Comparison of ENCODE assay signal across 26 cellular contexts in the genomic region with DNA sequence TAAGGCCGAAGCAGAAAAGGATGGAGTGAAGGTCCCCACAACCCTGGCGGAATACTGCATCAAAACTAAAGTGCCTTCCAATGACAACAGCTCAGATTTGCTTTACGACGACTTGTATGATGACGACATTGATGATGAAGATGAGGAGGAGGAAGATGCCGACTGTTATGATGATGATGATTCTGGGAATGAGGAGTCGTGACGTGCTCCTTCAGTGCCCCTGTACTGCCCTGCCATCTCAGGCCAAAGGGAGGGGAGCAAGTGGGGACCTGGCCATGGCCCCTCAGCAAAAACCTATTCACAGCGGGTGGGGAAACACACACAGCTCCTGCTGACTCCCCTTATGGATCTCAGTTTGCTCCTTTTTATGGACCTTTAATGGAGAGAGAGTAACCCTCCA.
A peak's percentile ranks its signal among the peaks of the same experiment; 100 is the strongest.
DNase-seq lines count a peak whose midpoint lies in the region; ATAC-seq, FAIRE-seq and TF ChIP-seq lines count a peak whose summit lies in the region.
"Had no signal": no experiment of that assay in that cellular context is flagged by ENCODE, and none has a peak within 500 bp of the region (broad histone marks: within the 10 kb centered on the region; RNA-seq: fewer than 3 reads in every experiment).

No MANE protein-coding gene starts in this region.

- no peaks in the 10 kb centered on the region for H3K79me2 ChIP-seq in H9 (ENCODE audit: insufficient read depth, low read length)
- H3K79me2 ChIP-seq in astrocyte (ENCODE audit: insufficient read depth, low read length) = peaks cover 22% of the 10 kb centered on the region

- no peaks in the 10 kb centered on the region for H3K79me1 ChIP-seq in H9 (ENCODE audit: insufficient read depth, low read depth, low read length, poor library complexity, severe bottlenecking)

- H3K36me3 ChIP-seq in astrocyte (ENCODE audit: insufficient read depth, low read length) (peaks cover 45% of the 10 kb centered on the region), HAP-1 (replicated peaks) (peaks cover 85% of the 10 kb centered on the region)
- H3K36me3 ChIP-seq: prostate gland had no signal

- H2AFZ ChIP-seq in H9 (ENCODE audit: low read length) (no peak overlapping the region), astrocyte (ENCODE audit: low read depth, low read length) (no peak overlapping the region)

- no peak overlapping the region for H3T11ph ChIP-seq in H9 (ENCODE audit: low read length)

- no peak overlapping the region for H3K56ac ChIP-seq in H9 (ENCODE audit: insufficient read length, low read depth, low read length)

- no peak for TF ChIP-seq CTCF in H9 (conservative IDR thresholded peaks at IDR 0.05)
- TF ChIP-seq CTCF in astrocyte (IDR thresholded peaks at IDR 0.05; ENCODE audit: insufficient read depth, low read depth, low read length) = no peak
- no peak for TF ChIP-seq CTCF in osteocyte (IDR thresholded peaks at IDR 0.05)

- H3K4me2 ChIP-seq in H9 (ENCODE audit: insufficient read depth, insufficient read length, low read length) (no peak overlapping the region), astrocyte (ENCODE audit: low read length) (no peak overlapping the region)

- WGBS in H9 (ENCODE audit: extremely low coverage, insufficient read length, low lambda C conversion rate) = no CpG with 5 or more reads among the region's 9 CpGs

- H2BK20ac ChIP-seq in H9 (ENCODE audit: low read depth, low read length, poor library complexity, severe bottlenecking) = no peak overlapping the region

- no peak overlapping the region for H3K4me3 ChIP-seq in astrocyte (ENCODE audit: insufficient read depth, low read depth, low read length)
- H3K4me3 ChIP-seq in HAP-1 = no peak overlapping the region
- H3K4me3 ChIP-seq: prostate gland, stomach, thyroid gland had no signal

- no peaks in the 10 kb centered on the region for H3K9me3 Mint-ChIP-seq in activated T-cell treated with anti-CD3 and anti-CD28 coated beads, Interleukin-2, amount 50 U/mL, for 24 hours
- H3K9me3 Mint-ChIP-seq in activated T-cell treated with anti-CD3 and anti-CD28 coated beads, Interleukin-2, amount 50 U/mL, for 4 hours = no peaks in the 10 kb centered on the region
- no peaks in the 10 kb centered on the region for H3K9me3 Mint-ChIP-seq in H9
- H3K9me3 Mint-ChIP-seq in astrocyte (ENCODE audit: unreplicated experiment) = no peaks in the 10 kb centered on the region
- H3K9me3 Mint-ChIP-seq in osteocyte (ENCODE audit: unreplicated experiment) = no peaks in the 10 kb centered on the region
- H3K9me3 Mint-ChIP-seq: activated naive CD4-positive, alpha-beta T cell treated with anti-CD3 and anti-CD28 coated beads for 36 hours; dendritic cell treated with granulocyte-macrophage colony-stimulating factor and Interleukin-4, amounts not matched to agents 40 ng/mL and 50 ng/mL, for 4 days; endodermal cell had no signal

- no peaks in the 10 kb centered on the region for H3K27me3 ChIP-seq in H9 (ENCODE audit: insufficient read depth, low read length)
- H3K27me3 ChIP-seq in astrocyte (ENCODE audit: insufficient read depth, low read length) = no peaks in the 10 kb centered on the region
- H3K27me3 ChIP-seq in HAP-1 (ENCODE audit: low read depth) = no peaks in the 10 kb centered on the region
- H3K27me3 ChIP-seq: BE2C, neutrophil, stomach, thyroid gland had no signal

- no peaks in the 10 kb centered on the region for H3K4me1 Mint-ChIP-seq in activated T-cell treated with anti-CD3 and anti-CD28 coated beads, Interleukin-2, amount 50 U/mL, for 24 hours (ENCODE audit: low read depth)
- no peaks in the 10 kb centered on the region for H3K4me1 Mint-ChIP-seq in activated T-cell treated with anti-CD3 and anti-CD28 coated beads, Interleukin-2, amount 50 U/mL, for 4 hours (ENCODE audit: low read depth)
- H3K4me1 Mint-ChIP-seq in H9 (peaks cover 25 to 41% of the 10 kb centered on the region in 2 experiments), astrocyte (ENCODE audit: low read depth, unreplicated experiment) (peaks cover 3% of the 10 kb centered on the region), osteocyte (ENCODE audit: unreplicated experiment) (peaks cover 8% of the 10 kb centered on the region)

- no peaks in the 10 kb centered on the region for H3K9me3 ChIP-seq in H9 (ENCODE audit: control insufficient read depth, low read depth, low read length)
- H3K9me3 ChIP-seq in astrocyte (ENCODE audit: insufficient read depth, low read depth, low read length) = no peaks in the 10 kb centered on the region
- no peaks in the 10 kb centered on the region for H3K9me3 ChIP-seq in HAP-1
- H3K9me3 ChIP-seq: BE2C, neutrophil, prostate gland, stomach, thyroid gland had no signal

- H4K5ac ChIP-seq in H9 (ENCODE audit: insufficient read length, low read depth, low read length) = no peak overlapping the region

- H4K8ac ChIP-seq in H9 (replicated peaks; ENCODE audit: insufficient read length, low read depth, low read length) = no peak overlapping the region

- ATAC-seq in activated T-cell treated with anti-CD3 and anti-CD28 coated beads, Interleukin-2, amount 50 U/mL, for 4 hours = no peak

- no peak overlapping the region for H2BK120ac ChIP-seq in H9 (ENCODE audit: low read depth, low read length, poor library complexity, severe bottlenecking)

- no peak overlapping the region for H3K4me3 Mint-ChIP-seq in activated T-cell treated with anti-CD3 and anti-CD28 coated beads, Interleukin-2, amount 50 U/mL, for 24 hours
- no peak overlapping the region for H3K4me3 Mint-ChIP-seq in activated T-cell treated with anti-CD3 and anti-CD28 coated beads, Interleukin-2, amount 50 U/mL, for 4 hours
- H3K4me3 Mint-ChIP-seq in H9 (no peak overlapping the region), astrocyte (ENCODE audit: unreplicated experiment) (no peak overlapping the region), osteocyte (ENCODE audit: unreplicated experiment) (no peak overlapping the region)
- H3K4me3 Mint-ChIP-seq: activated naive CD4-positive, alpha-beta T cell treated with anti-CD3 and anti-CD28 coated beads for 36 hours; dendritic cell treated with granulocyte-macrophage colony-stimulating factor and Interleukin-4, amounts not matched to agents 40 ng/mL and 50 ng/mL, for 4 days; endodermal cell had no signal

- H2AK5ac ChIP-seq in H9 (ENCODE audit: insufficient read length, low read length) = no peak overlapping the region

- H4K20me1 ChIP-seq in H9 (ENCODE audit: control insufficient read depth, insufficient read depth, insufficient read length) = no peaks in the 10 kb centered on the region
- peaks cover 62% of the 10 kb centered on the region for H4K20me1 ChIP-seq in astrocyte (ENCODE audit: insufficient read depth, low read length)

- H3K9ac ChIP-seq in H9 (ENCODE audit: extremely low read depth, insufficient read length, low read length) (no peak overlapping the region), astrocyte (ENCODE audit: low read length) (no peak overlapping the region)

- no peak overlapping the region for H2BK15ac ChIP-seq in H9 (ENCODE audit: low read depth, low read length)

- H3K4ac ChIP-seq in H9 (ENCODE audit: low read depth, low read length) = no peak overlapping the region

- H3K27ac ChIP-seq in H9 (ENCODE audit: insufficient read length, low read depth, low read length) (no peak overlapping the region), astrocyte (ENCODE audit: low read depth, low read length) (no peak overlapping the region)
- H3K27ac ChIP-seq: neutrophil, prostate gland, stomach, thyroid gland had no signal

- peaks cover 93% of the 10 kb centered on the region for H3K36me3 Mint-ChIP-seq in activated T-cell treated with anti-CD3 and anti-CD28 coated beads, Interleukin-2, amount 50 U/mL, for 24 hours (ENCODE audit: low read depth)
- peaks cover 38% of the 10 kb centered on the region for H3K36me3 Mint-ChIP-seq in activated T-cell treated with anti-CD3 and anti-CD28 coated beads, Interleukin-2, amount 50 U/mL, for 4 hours (ENCODE audit: insufficient read depth)
- H3K36me3 Mint-ChIP-seq in H9 (ENCODE audit: insufficient read depth in 1 of 3, low read depth in 3 of 3) = peaks cover 19 to 78% (median 50%) of the 10 kb centered on the region in 3 experiments; a peak in 6 of 7 replicates
- H3K36me3 Mint-ChIP-seq in astrocyte (ENCODE audit: low read depth, unreplicated experiment) = peaks cover 15% of the 10 kb centered on the region
- H3K36me3 Mint-ChIP-seq in osteocyte (ENCODE audit: unreplicated experiment) = peaks cover 59% of the 10 kb centered on the region

- peak overlapping the region; percentile 76 for H3K27ac Mint-ChIP-seq in activated T-cell treated with anti-CD3 and anti-CD28 coated beads, Interleukin-2, amount 50 U/mL, for 24 hours
- H3K27ac Mint-ChIP-seq in H9 (peak overlapping the region; percentile 13 to 63 (median 41); a peak in 5 of 7 replicates), astrocyte (ENCODE audit: unreplicated experiment) (peak overlapping the region; percentile 2), osteocyte (ENCODE audit: unreplicated experiment) (peak overlapping the region; percentile 27)
- H3K27ac Mint-ChIP-seq: dendritic cell treated with granulocyte-macrophage colony-stimulating factor and Interleukin-4, amounts not matched to agents 40 ng/mL and 50 ng/mL, for 4 days had no signal

- H2BK12ac ChIP-seq in H9 (ENCODE audit: insufficient read length, low read depth, low read length) = no peak overlapping the region

- no peak overlapping the region for H3K23ac ChIP-seq in H9 (ENCODE audit: insufficient read length, low read depth, low read length)

- H2BK5ac ChIP-seq in H9 (ENCODE audit: insufficient read length, low read length) = no peak overlapping the region

- in situ Hi-C loops in HAP-1 (cut with MboI; ENCODE audit: low sequenced_read_pairs) = no loop called here

- no peak for FAIRE-seq in astrocyte (lab: Jason Lieb, UNC)
- FAIRE-seq: frontal cortex, TTC549 had no signal

- H3K14ac ChIP-seq in H9 (ENCODE audit: insufficient read depth, low read length) = no peak overlapping the region

- DNase-seq in activated T-cell treated with anti-CD3 and anti-CD28 coated beads, Interleukin-2, amount 50 U/mL, for 24 hours = no peak
- DNase-seq in activated T-cell treated with anti-CD3 and anti-CD28 coated beads, Interleukin-2, amount 50 U/mL, for 4 hours = no peak
- no peak for DNase-seq in H9
- DNase-seq in astrocyte (ENCODE audit: low read depth) = no peak
- peak; percentile 62 for DNase-seq in osteocyte (ENCODE audit: extremely low spot score, unreplicated experiment)
- DNase-seq in NCI-H82 (lab: John Stamatoyannopoulos, UW) = no peak
- no peak for DNase-seq in activated effector memory CD4-positive, alpha-beta T cell treated with anti-CD3 and anti-CD28 coated beads, Interleukin-2, amount 50 U/mL, for 16 hours
- no peak for DNase-seq in HAP-1 (ENCODE audit: low spot score in 2 of 2)
- DNase-seq: activated CD4-positive, alpha-beta T cell treated with anti-CD3 and anti-CD28 coated beads for 1 hour; activated naive CD4-positive, alpha-beta T cell treated with anti-CD3 and anti-CD28 coated beads for 36 hours; activated T-cell treated with anti-CD3 and anti-CD28 coated beads, Interleukin-2, amount 50 U/mL, for 48 hours; anterior cingulate cortex; BE2C; mammary epithelial cell; NCI-H1105; NCI-H2081; NCI-H774; stomach; T-helper 1 cell; thyroid gland had no signal

- no peak overlapping the region for H4K91ac ChIP-seq in H9 (ENCODE audit: insufficient read length, low read depth, low read length)

- no peaks in the 10 kb centered on the region for H3K27me3 Mint-ChIP-seq in activated T-cell treated with anti-CD3 and anti-CD28 coated beads, Interleukin-2, amount 50 U/mL, for 24 hours
- H3K27me3 Mint-ChIP-seq in activated T-cell treated with anti-CD3 and anti-CD28 coated beads, Interleukin-2, amount 50 U/mL, for 4 hours (ENCODE audit: low read depth) = no peaks in the 10 kb centered on the region
- peaks cover 1% of the 10 kb centered on the region; the same call in 1 of the 2 replicates for H3K27me3 Mint-ChIP-seq in H9 (ENCODE audit: low read depth)
- no peaks in the 10 kb centered on the region for H3K27me3 Mint-ChIP-seq in astrocyte (ENCODE audit: low read depth, unreplicated experiment)
- no peaks in the 10 kb centered on the region for H3K27me3 Mint-ChIP-seq in osteocyte (ENCODE audit: unreplicated experiment)
- H3K27me3 Mint-ChIP-seq: dendritic cell treated with granulocyte-macrophage colony-stimulating factor and Interleukin-4, amounts not matched to agents 40 ng/mL and 50 ng/mL, for 4 days had no signal

- no peaks in the 10 kb centered on the region for H3K23me2 ChIP-seq in H9 (ENCODE audit: insufficient read length, low read depth, low read length, poor library complexity, severe bottlenecking)

- no peak overlapping the region for H3K18ac ChIP-seq in H9 (ENCODE audit: insufficient read length, low read depth, low read length)

- H3K4me1 ChIP-seq in H9 (ENCODE audit: insufficient read depth, low read length) (no peaks in the 10 kb centered on the region), astrocyte (ENCODE audit: insufficient read depth, low read length) (no peaks in the 10 kb centered on the region), HAP-1 (peaks cover 3% of the 10 kb centered on the region; the same call in 1 of the 2 replicates)
- H3K4me1 ChIP-seq: BE2C, prostate gland, thyroid gland had no signal

Comparison
In these comparisons a context has a peak if more than half of its experiments do, and no peak if none do; other contexts are left out.
1. H3K27ac Mint-ChIP-seq: peak in every context shown above with its lines; median percentile 76 in activated T-cell treated with anti-CD3 and anti-CD28 coated beads, Interleukin-2, amount 50 U/mL, for 24 hours; 41 in H9; 27 in osteocyte; 2 in astrocyte.